ENCODE assay signal across 34 cellular contexts in the genomic region with DNA sequence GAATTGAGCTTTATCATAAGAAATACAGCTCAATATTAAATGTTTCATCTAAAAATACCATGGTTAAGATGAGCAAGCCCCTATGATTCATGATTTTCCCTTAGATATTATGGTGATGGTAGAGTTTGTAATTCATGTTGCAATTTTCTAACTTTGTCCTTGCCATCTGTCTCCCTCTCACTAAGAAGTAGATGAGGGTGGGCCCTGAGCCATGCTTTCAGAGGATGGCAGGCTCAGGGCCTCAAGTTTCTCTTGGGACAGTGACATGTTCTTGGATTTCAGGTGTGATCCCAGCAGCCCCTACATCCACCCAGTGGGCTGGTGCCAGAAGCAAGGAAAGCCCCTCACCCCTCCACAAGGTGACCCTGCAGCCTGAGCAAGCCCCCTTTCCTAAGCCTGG. TPM values are rescaled to one million over a fixed set of nuclear protein-coding genes. Genes with fewer than 3 reads are reported as not detected.
A peak's percentile ranks its signal among the peaks of the same experiment; 100 is the strongest.
DNase-seq lines count a peak whose midpoint lies in the region; ATAC-seq and TF ChIP-seq lines count a peak whose summit lies in the region.
"Had no signal": no experiment of that assay in that cellular context is flagged by ENCODE, and none has a peak within 500 bp of the region (broad histone marks: within the 10 kb centered on the region; RNA-seq: fewer than 3 reads in every experiment).

No MANE protein-coding gene starts in this region.

- DNase-seq in AG09309 (ENCODE audit: low read depth) (peak; percentile 21), HFFc6 (peak; percentile 18), epithelial cell of esophagus (ENCODE audit: low read depth) (peak; percentile 16), myocyte (ENCODE audit: low read depth) (peak; percentile 68), caudate nucleus (lab: John Stamatoyannopoulos, UW) (no peak), midbrain (lab: John Stamatoyannopoulos, UW) (no peak)
- DNase-seq: activated CD4-positive, alpha-beta T cell treated with anti-CD3 and anti-CD28 coated beads for 48 hours; activated gamma-delta T cell; activated T-cell treated with anti-CD3 and anti-CD28 coated beads, Interleukin-2, amount 50 U/mL, for 24 hours; COR-L47; DMS53; GF-D8; heart right ventricle; Kasumi-1; left colon; mammary epithelial cell; NCI-H1092; NCI-H187; NCI-H2171; NCI-H510A; psoas muscle; stimulated activated CD4-positive, alpha-beta T cell treated with anti-CD3 and anti-CD28 coated beads, Interleukin-15, amount 100 ng/mL, for 24 hours; stimulated activated naive CD4-positive, alpha-beta T cell; WERI-Rb-1 had no signal

- TF ChIP-seq CTCF in AG09309 (IDR thresholded peaks at IDR 0.05; ENCODE audit: control insufficient read depth, insufficient read depth, low read depth, low read length, missing control alignments) (no peak), HFFc6 (IDR thresholded peaks at IDR 0.05) (no peak), epithelial cell of esophagus (IDR thresholded peaks at IDR 0.05; ENCODE audit: insufficient read depth, low read depth, low read length, missing control alignments) (no peak)

- no peak for ATAC-seq in HG03439 (IDR thresholded peaks at IDR 0.05; ENCODE audit: unreplicated experiment)
- ATAC-seq in GM21619 (IDR thresholded peaks at IDR 0.05; ENCODE audit: unreplicated experiment): no peak
- ATAC-seq: A549, foreskin keratinocyte, heart right ventricle, HepG2, left colon, psoas muscle had no signal

- H3K4me3 ChIP-seq in AG09309 (ENCODE audit: control insufficient read depth, low read depth, low read length) (no peak overlapping the region), epithelial cell of esophagus (ENCODE audit: low read length) (no peak overlapping the region)
- H3K4me3 ChIP-seq: A549, BLaER1, heart right ventricle, psoas muscle, vagina had no signal

- peaks cover 4% of the 10 kb centered on the region for H3K27me3 Mint-ChIP-seq in HFFc6 (ENCODE audit: insufficient read depth)

- H3K27ac Mint-ChIP-seq in HFFc6: no peak overlapping the region; the same call in 1 of the 2 replicates
- H3K27ac Mint-ChIP-seq: activated T-cell treated with anti-CD3 and anti-CD28 coated beads, Interleukin-2, amount 50 U/mL, for 24 hours; T-helper 2 cell treated with Interferon-gamma antibody and Interleukin-4, amounts not matched to agents 5 μg/mL and 100 μg/mL, for 36 hours had no signal

- H3K36me3 Mint-ChIP-seq in HFFc6 (ENCODE audit: low read depth): no peaks in the 10 kb centered on the region

- no peak overlapping the region for H3K4me3 Mint-ChIP-seq in HFFc6
- H3K4me3 Mint-ChIP-seq: activated T-cell treated with anti-CD3 and anti-CD28 coated beads, Interleukin-2, amount 50 U/mL, for 24 hours; T-helper 2 cell treated with Interferon-gamma antibody and Interleukin-4, amounts not matched to agents 5 μg/mL and 100 μg/mL, for 36 hours had no signal

- no peak overlapping the region for H3K27ac ChIP-seq in caudate nucleus (ENCODE audit: low read depth, low read length)
- H3K27ac ChIP-seq: A549, BLaER1, foreskin keratinocyte, heart right ventricle, HL-60, neutrophil, psoas muscle, vagina, WERI-Rb-1 had no signal

- no peaks in the 10 kb centered on the region for H3K9me3 Mint-ChIP-seq in HFFc6
- H3K9me3 Mint-ChIP-seq: activated T-cell treated with anti-CD3 and anti-CD28 coated beads, Interleukin-2, amount 50 U/mL, for 24 hours; T-helper 2 cell treated with Interferon-gamma antibody and Interleukin-4, amounts not matched to agents 5 μg/mL and 100 μg/mL, for 36 hours had no signal

- peaks cover 32% of the 10 kb centered on the region for H3K4me1 Mint-ChIP-seq in HFFc6 (ENCODE audit: low read depth)

RNA-seq across cellular contexts. Expression of a gene that starts 25.6 kb away (rescaled TPM):
- total RNA-seq in HFFc6 (2021; fragmentation: NEBNext Ultra II Directional; extraction: Animal tissue kit (Norgen Biotek cat#: 25700)): 1 to 10 TPM; 1.8 to 2.9 (median 2.3) TPM
- 8.3 and 22.9 TPM in 2 replicates for total RNA-seq in myocyte
- polyA plus RNA-seq in myocyte (2012): 6.9 TPM

RNA-seq across cellular contexts. Expression of a gene that starts 25.8 kb away (rescaled TPM):
- under 1 TPM in 1 of 6 experiments, not detected in 5; 0.09 TPM for total RNA-seq in HFFc6 (2021; fragmentation: NEBNext Ultra II Directional; extraction: Animal tissue kit (Norgen Biotek cat#: 25700))
- 0.19 and 1.7 TPM in 2 replicates for total RNA-seq in myocyte
- 0.48 TPM for polyA plus RNA-seq in myocyte (2012)
- polyA plus RNA-seq: mammary epithelial cell had no signal

RNA-seq across cellular contexts. Expression of a gene that starts 57.7 kb away (rescaled TPM):
- total RNA-seq in HFFc6 (2021; fragmentation: NEBNext Ultra II Directional; extraction: Animal tissue kit (Norgen Biotek cat#: 25700)): 10 to 100 TPM; 29.1 to 37.9 (median 35.2) TPM
- total RNA-seq in myocyte: 13.6 and 17.4 TPM in 2 replicates
- polyA plus RNA-seq in myocyte (2012): 24.7 TPM

Comparison
In these comparisons a context has a peak if more than half of its experiments do, and no peak if none do; other contexts are left out.
1. DNase-seq: peak in AG09309 (single experiment), HFFc6 (single experiment), epithelial cell of esophagus (single experiment) and myocyte (single experiment); none in caudate nucleus (0 of 61) and midbrain (single experiment).